In genomic region chr14:35725934-35726333, GRCh38 we compare ENCODE assay signal across 9 cellular contexts.
"Had no signal": no experiment of that assay in that cellular context is flagged by ENCODE, and none has a peak within 500 bp of the region (broad histone marks: within the 10 kb centered on the region; RNA-seq: fewer than 3 reads in every experiment).

No MANE protein-coding gene starts in this region.

- ATAC-seq: HCT116, K562 had no signal

- H3K4me3 Mint-ChIP-seq: HFFc6 had no signal

- H3K27ac ChIP-seq: GM23248, HL-60 had no signal

- H3K9ac ChIP-seq: GM23248 had no signal

- H3K36me3 ChIP-seq: HAP-1 had no signal

- H3K9me3 ChIP-seq: HAP-1 had no signal

- H3K9me3 Mint-ChIP-seq: HFFc6 had no signal

- FAIRE-seq: K562 had no signal

- H2AFZ ChIP-seq: GM23248 had no signal

- DNase-seq: GM23248, GOT3, H7, HFFc6, IMR-90 had no signal

- H3K27ac Mint-ChIP-seq: HFFc6 had no signal

- H3K4me3 ChIP-seq: GM23248, HAP-1, K562 had no signal
